In the genomic region with DNA sequence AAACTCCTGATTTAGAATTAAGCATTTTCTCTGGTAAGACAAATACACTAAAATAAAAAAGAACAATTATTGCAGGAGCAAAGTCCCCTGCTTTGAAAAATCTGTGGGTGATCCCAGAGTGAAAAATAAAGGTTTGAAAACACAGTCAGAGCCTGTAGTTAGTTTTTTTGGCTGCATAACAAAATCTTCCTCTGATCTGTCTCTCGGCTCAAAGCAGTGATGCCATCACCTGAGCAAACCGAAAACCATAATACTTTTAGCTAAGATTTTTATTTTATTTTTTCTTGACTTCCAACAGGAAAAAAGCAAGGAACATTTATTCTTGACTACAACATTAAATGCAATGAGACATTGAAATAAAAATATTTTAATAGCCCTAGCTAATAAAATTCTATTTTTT, we compare ENCODE assay signal across 35 cellular contexts. TPM values are rescaled to one million over a fixed set of nuclear protein-coding genes. Genes with fewer than 3 reads are reported as not detected.
"Had no signal": no experiment of that assay in that cellular context is flagged by ENCODE, and none has a peak within 500 bp of the region (broad histone marks: within the 10 kb centered on the region; RNA-seq: fewer than 3 reads in every experiment).

No MANE protein-coding gene starts in this region.

- DNase-seq: activated CD4-positive, alpha-beta memory T cell treated with anti-CD3 and anti-CD28 coated beads, Interleukin-2, amount 10 ng/mL, durations not matched to agents 7 days and 5 days; activated CD4-positive, alpha-beta T cell treated with anti-CD3 and anti-CD28 coated beads for 1 hour; activated CD4-positive, alpha-beta T cell treated with anti-CD3 and anti-CD28 coated beads for 48 hours; activated CD4-positive, CD25-positive, alpha-beta regulatory T cell; activated CD8-positive, alpha-beta memory T cell treated with anti-CD3 and anti-CD28 coated beads for 24 hours; activated CD8-positive, alpha-beta memory T cell treated with anti-CD3 and anti-CD28 coated beads, Interleukin-2, amount 10 ng/mL, durations not matched to agents 7 days and 5 days; activated CD8-positive, alpha-beta memory T cell treated with anti-CD3 and anti-CD28 coated beads, Interleukin-2, amount 50 U/mL, for 48 hours; activated effector memory CD4-positive, alpha-beta T cell treated with Interleukin-2 at 50 U/mL for 16 hours; activated naive CD4-positive, alpha-beta T cell treated with anti-CD3 and anti-CD28 coated beads, Interleukin-2, amount 10 ng/mL, durations not matched to agents 7 days and 5 days; activated T-cell treated with anti-CD3 and anti-CD28 coated beads, Interleukin-2, amount 50 U/mL, for 48 hours; amniotic stem cell; aorta; IMR-90; NCI-H1048; NCI-H1105 treated with DMSO at 0.1 percent for 48 hours; NCI-H1436; NCI-H1694; NCI-H1930; NCI-H2107; NCI-H2227 treated with DMSO at 0.1 percent for 48 hours; NCI-H510A treated with DMSO at 0.1 percent for 48 hours; NCI-H69; NCI-H82; NK-92 treated with Interleukin-12 subunit alpha and Interleukin-12 subunit beta, amount 100 ng/mL, for 24 hours; PC-3; Peyer's patch; RPMI8226; T1000; WERI-Rb-1 had no signal

- H3K27me3 ChIP-seq: Peyer's patch, SJSA1 had no signal

- H3K27ac ChIP-seq: cardiac muscle cell, Peyer's patch, SJSA1, WERI-Rb-1 had no signal

- H3K4me3 ChIP-seq: cardiac muscle cell, K562, Peyer's patch, SJSA1 had no signal

- H3K4me1 ChIP-seq: Peyer's patch, SJSA1 had no signal

- H3K36me3 ChIP-seq: cardiac muscle cell, Peyer's patch, SJSA1, WERI-Rb-1 had no signal

- H3K9me3 ChIP-seq: Peyer's patch, SJSA1 had no signal

RNA-seq across cellular contexts. Expression of a gene that starts 1.2 kb away (rescaled TPM):
- total RNA-seq: activated CD4-positive, alpha-beta memory T cell treated with anti-CD3 and anti-CD28 coated beads, Interleukin-2, amount 10 ng/mL, durations not matched to agents 7 days and 5 days; activated CD8-positive, alpha-beta memory T cell treated with anti-CD3 and anti-CD28 coated beads, Interleukin-2, amount 10 ng/mL, durations not matched to agents 7 days and 5 days; aorta; MCF 10A; Peyer's patch; SJSA1; T-helper 1 cell treated with Interleukin-12 subunit alpha and Interleukin-12 subunit beta and Interleukin-4 antibody, amounts not matched to agents 30 ng/mL and 1 ng/mL, for 36 hours; T-helper 2 cell treated with Interferon-gamma antibody and Interleukin-4, amounts not matched to agents 100 ng/mL and 5 ng/mL, for 36 hours had no signal
